Comparison of ENCODE assay signal across 21 cellular contexts in genomic region chr5:177230660-177231059, GRCh38.
DNase-seq lines count a peak whose midpoint lies in the region; ATAC-seq and TF ChIP-seq lines count a peak whose summit lies in the region.
"Had no signal": no experiment of that assay in that cellular context is flagged by ENCODE, and none has a peak within 500 bp of the region (broad histone marks: within the 10 kb centered on the region; RNA-seq: fewer than 3 reads in every experiment).

No MANE protein-coding gene starts in this region.

- H3K4me3 ChIP-seq in brain microvascular endothelial cell (ENCODE audit: low read depth, low read length) = no peak overlapping the region
- H3K4me3 ChIP-seq: PC-9, SJSA1 had no signal

- H3K27me3 Mint-ChIP-seq in activated T-cell treated with anti-CD3 and anti-CD28 coated beads, Interleukin-2, amount 50 U/mL, for 24 hours = no peaks in the 10 kb centered on the region
- H3K27me3 Mint-ChIP-seq in WTC11 (ENCODE audit: low read depth) (no peaks in the 10 kb centered on the region), endothelial cell (ENCODE audit: unreplicated experiment) (peaks cover 3% of the 10 kb centered on the region)
- H3K27me3 Mint-ChIP-seq: CD4-positive, alpha-beta memory T cell had no signal

- CTCF ChIA-PET in WTC11 (lab: Charles Lee) = interaction anchor here (1.0 to 1.3 kb wide), 2 partner anchors 10 to 119 kb away, joined by 3 to 4 read pairs; no protein-coding TSS in a partner anchor

- ATAC-seq in WTC11 = no peak
- ATAC-seq in HG03039 (IDR thresholded peaks at IDR 0.05; ENCODE audit: unreplicated experiment) = no peak

- no peaks in the 10 kb centered on the region for H3K27me3 ChIP-seq in brain microvascular endothelial cell (replicated peaks)
- H3K27me3 ChIP-seq: BE2C, SJSA1 had no signal

- peaks cover 28% of the 10 kb centered on the region for H3K4me1 Mint-ChIP-seq in activated T-cell treated with anti-CD3 and anti-CD28 coated beads, Interleukin-2, amount 50 U/mL, for 24 hours (ENCODE audit: low read depth)
- H3K4me1 Mint-ChIP-seq in WTC11 = peaks cover 7% of the 10 kb centered on the region
- peaks cover 9% of the 10 kb centered on the region for H3K4me1 Mint-ChIP-seq in endothelial cell (ENCODE audit: unreplicated experiment)

- no peak for TF ChIP-seq CTCF in WTC11 (IDR thresholded peaks at IDR 0.05)
- no peak for TF ChIP-seq CTCF in endothelial cell (IDR thresholded peaks at IDR 0.05; ENCODE audit: unreplicated experiment)
- TF ChIP-seq CTCF in brain microvascular endothelial cell (IDR thresholded peaks at IDR 0.05; ENCODE audit: low read depth, low read length, missing control alignments) = no peak
- TF ChIP-seq CTCF in GM20000 (IDR thresholded peaks at IDR 0.05; ENCODE audit: extremely low read depth, missing control alignments) = no peak

- peak overlapping the region; percentile 5 for H3K27ac Mint-ChIP-seq in activated T-cell treated with anti-CD3 and anti-CD28 coated beads, Interleukin-2, amount 50 U/mL, for 24 hours
- peak overlapping the region; percentile 67 for H3K27ac Mint-ChIP-seq in WTC11
- peak overlapping the region; percentile 39 for H3K27ac Mint-ChIP-seq in endothelial cell (ENCODE audit: unreplicated experiment)

- no peak overlapping the region for H3K27ac ChIP-seq in brain microvascular endothelial cell
- H3K27ac ChIP-seq: PC-9, SJSA1 had no signal

- POLR2A ChIA-PET in WTC11 (lab: Charles Lee) = interaction anchor here (1.2 kb wide), 1 partner anchor 18 kb away, joined by 3 read pairs; no protein-coding TSS in a partner anchor

- in situ Hi-C loops in brain microvascular endothelial cell (cut with HindIII; ENCODE audit: low pct_ligation_motif_present, low sequenced_read_pairs) = no loop called here

- no peaks in the 10 kb centered on the region for H3K9me3 Mint-ChIP-seq in activated T-cell treated with anti-CD3 and anti-CD28 coated beads, Interleukin-2, amount 50 U/mL, for 24 hours
- H3K9me3 Mint-ChIP-seq in WTC11 (no peaks in the 10 kb centered on the region), endothelial cell (ENCODE audit: unreplicated experiment) (no peaks in the 10 kb centered on the region)

- no peak overlapping the region for H3K4me3 Mint-ChIP-seq in activated T-cell treated with anti-CD3 and anti-CD28 coated beads, Interleukin-2, amount 50 U/mL, for 24 hours
- H3K4me3 Mint-ChIP-seq in WTC11 (no peak overlapping the region), endothelial cell (ENCODE audit: unreplicated experiment) (peak overlapping the region; percentile 30)
- H3K4me3 Mint-ChIP-seq: CD4-positive, alpha-beta memory T cell had no signal

- no peaks in the 10 kb centered on the region for H3K36me3 ChIP-seq in brain microvascular endothelial cell (replicated peaks)

- no peak for DNase-seq in activated T-cell treated with anti-CD3 and anti-CD28 coated beads, Interleukin-2, amount 50 U/mL, for 24 hours
- no peak for DNase-seq in activated T-cell treated with anti-CD3 and anti-CD28 coated beads, Interleukin-2, amount 50 U/mL, for 1 hour
- no peak for DNase-seq in WTC11 (ENCODE audit: low spot score)
- no peak for DNase-seq in endothelial cell (ENCODE audit: low spot score)
- DNase-seq in brain microvascular endothelial cell = no peak
- no peak for DNase-seq in dedifferentiated amniotic fluid mesenchymal stem cell (ENCODE audit: extremely low spot score)
- no peak for DNase-seq in GM20000 (ENCODE audit: low spot score)
- DNase-seq: 8988T; BE2C; CD4-positive, alpha-beta memory T cell; IMR-90; Kasumi-1; MM.1S; NCI-H1417 treated with DMSO at 0.1 percent for 48 hours; NCI-H1930; NCI-H2171; NCI-H446 treated with DMSO at 0.1 percent for 48 hours; NCI-H774; PC-9 had no signal

- H3K36me3 Mint-ChIP-seq in activated T-cell treated with anti-CD3 and anti-CD28 coated beads, Interleukin-2, amount 50 U/mL, for 24 hours (ENCODE audit: low read depth) = peaks cover 66% of the 10 kb centered on the region
- H3K36me3 Mint-ChIP-seq in WTC11 (peaks cover 12% of the 10 kb centered on the region), endothelial cell (ENCODE audit: low read depth, unreplicated experiment) (peaks cover 9% of the 10 kb centered on the region)

TF ChIP-seq in WTC11, 78 proteins besides CTCF, POLR2A, EP300 and RAD21 (continues in another document):
- TF ChIP-seq ZBTB21 (CRISPR knock-in tag; IDR thresholded peaks at IDR 0.05; ENCODE audit: borderline replicate concordance) = no peak
- no peak for TF ChIP-seq HMGA2 (CRISPR knock-in tag; IDR thresholded peaks at IDR 0.05)
- TF ChIP-seq TEAD4 (CRISPR knock-in tag; IDR thresholded peaks at IDR 0.05) = no peak
- TF ChIP-seq, protein P1, sequence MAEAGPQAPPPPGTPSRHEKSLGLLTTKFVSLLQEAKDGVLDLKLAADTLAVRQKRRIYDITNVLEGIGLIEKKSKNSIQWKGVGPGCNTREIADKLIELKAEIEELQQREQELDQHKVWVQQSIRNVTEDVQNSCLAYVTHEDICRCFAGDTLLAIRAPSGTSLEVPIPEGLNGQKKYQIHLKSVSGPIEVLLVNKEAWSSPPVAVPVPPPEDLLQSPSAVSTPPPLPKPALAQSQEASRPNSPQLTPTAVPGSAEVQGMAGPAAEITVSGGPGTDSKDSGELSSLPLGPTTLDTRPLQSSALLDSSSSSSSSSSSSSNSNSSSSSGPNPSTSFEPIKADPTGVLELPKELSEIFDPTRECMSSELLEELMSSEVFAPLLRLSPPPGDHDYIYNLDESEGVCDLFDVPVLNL (CRISPR knock-in tag; IDR thresholded peaks at IDR 0.05; ENCODE audit: borderline replicate concordance, low read depth) = no peak
- TF ChIP-seq SOX15 (CRISPR knock-in tag; IDR thresholded peaks at IDR 0.05) = no peak
- no peak for TF ChIP-seq SMAD4 (CRISPR knock-in tag; IDR thresholded peaks at IDR 0.05)
- TF ChIP-seq, protein P2, sequence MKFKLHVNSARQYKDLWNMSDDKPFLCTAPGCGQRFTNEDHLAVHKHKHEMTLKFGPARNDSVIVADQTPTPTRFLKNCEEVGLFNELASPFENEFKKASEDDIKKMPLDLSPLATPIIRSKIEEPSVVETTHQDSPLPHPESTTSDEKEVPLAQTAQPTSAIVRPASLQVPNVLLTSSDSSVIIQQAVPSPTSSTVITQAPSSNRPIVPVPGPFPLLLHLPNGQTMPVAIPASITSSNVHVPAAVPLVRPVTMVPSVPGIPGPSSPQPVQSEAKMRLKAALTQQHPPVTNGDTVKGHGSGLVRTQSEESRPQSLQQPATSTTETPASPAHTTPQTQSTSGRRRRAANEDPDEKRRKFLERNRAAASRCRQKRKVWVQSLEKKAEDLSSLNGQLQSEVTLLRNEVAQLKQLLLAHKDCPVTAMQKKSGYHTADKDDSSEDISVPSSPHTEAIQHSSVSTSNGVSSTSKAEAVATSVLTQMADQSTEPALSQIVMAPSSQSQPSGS (CRISPR knock-in tag; IDR thresholded peaks at IDR 0.05; ENCODE audit: borderline replicate concordance, low read depth) = no peak
- TF ChIP-seq, protein P3, sequence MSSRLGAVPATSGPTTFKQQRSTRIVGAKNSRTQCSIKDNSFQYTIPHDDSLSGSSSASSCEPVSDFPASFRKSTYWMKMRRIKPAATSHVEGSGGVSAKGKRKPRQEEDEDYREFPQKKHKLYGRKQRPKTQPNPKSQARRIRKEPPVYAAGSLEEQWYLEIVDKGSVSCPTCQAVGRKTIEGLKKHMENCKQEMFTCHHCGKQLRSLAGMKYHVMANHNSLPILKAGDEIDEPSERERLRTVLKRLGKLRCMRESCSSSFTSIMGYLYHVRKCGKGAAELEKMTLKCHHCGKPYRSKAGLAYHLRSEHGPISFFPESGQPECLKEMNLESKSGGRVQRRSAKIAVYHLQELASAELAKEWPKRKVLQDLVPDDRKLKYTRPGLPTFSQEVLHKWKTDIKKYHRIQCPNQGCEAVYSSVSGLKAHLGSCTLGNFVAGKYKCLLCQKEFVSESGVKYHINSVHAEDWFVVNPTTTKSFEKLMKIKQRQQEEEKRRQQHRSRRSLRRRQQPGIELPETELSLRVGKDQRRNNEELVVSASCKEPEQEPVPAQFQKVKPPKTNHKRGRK (CRISPR knock-in tag; IDR thresholded peaks at IDR 0.05; ENCODE audit: borderline replicate concordance) = no peak
- TF ChIP-seq, protein P4, sequence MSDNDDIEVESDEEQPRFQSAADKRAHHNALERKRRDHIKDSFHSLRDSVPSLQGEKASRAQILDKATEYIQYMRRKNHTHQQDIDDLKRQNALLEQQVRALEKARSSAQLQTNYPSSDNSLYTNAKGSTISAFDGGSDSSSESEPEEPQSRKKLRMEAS (CRISPR knock-in tag; IDR thresholded peaks at IDR 0.05) = no peak
- no peak for TF ChIP-seq STAT6 (CRISPR knock-in tag; conservative IDR thresholded peaks at IDR 0.05; ENCODE audit: low read depth)

Comparison
In these comparisons a context has a peak if more than half of its experiments do, and no peak if none do; other contexts are left out.
1. H3K27ac Mint-ChIP-seq: peak in every context shown above with its lines; median percentile 67 in WTC11; 39 in endothelial cell; 5 in activated T-cell treated with anti-CD3 and anti-CD28 coated beads, Interleukin-2, amount 50 U/mL, for 24 hours.